ENCODE assay signal across 1 cellular context in the genomic region with DNA sequence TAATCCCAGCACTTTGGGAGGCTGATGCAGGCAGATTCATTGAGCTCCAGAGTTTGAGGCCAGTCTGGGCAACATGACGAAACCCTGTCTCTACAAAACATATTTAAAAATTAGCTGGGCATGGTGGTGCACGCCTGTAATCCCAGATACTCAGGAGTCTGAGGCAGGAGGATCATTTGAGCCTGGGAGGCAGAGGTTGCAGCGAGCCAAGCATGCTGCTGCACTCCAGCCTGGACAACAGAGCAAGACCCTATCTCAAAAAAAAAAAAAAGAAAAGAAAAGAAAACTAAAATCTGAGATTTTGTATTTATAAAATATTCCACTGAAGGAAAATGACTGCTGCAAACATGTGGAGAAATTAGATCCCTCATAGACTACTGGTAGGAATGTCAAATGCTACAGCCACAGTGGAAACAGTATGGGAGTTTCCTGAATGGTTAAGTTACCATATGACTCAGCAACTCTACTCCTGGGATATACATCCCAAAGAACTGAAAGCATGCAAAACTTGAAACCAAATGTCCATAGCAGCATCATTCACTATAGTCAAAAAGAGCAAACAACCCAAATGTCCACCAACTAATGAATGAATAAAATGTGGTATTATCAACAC.
TF ChIP-seq lines count a peak whose summit lies in the region.

No MANE protein-coding gene starts in this region.

TF ChIP-seq in GM23338, 12 proteins besides CTCF, POLR2A, EP300 and RAD21 (continued from another document):
- no peak for TF ChIP-seq STAT1 (IDR thresholded peaks at IDR 0.05; ENCODE audit: unreplicated experiment)
- TF ChIP-seq EZH2 (IDR thresholded peaks at IDR 0.05; ENCODE audit: low read depth, unreplicated experiment) = no peak
- no peak for TF ChIP-seq NANOG (IDR thresholded peaks at IDR 0.05; ENCODE audit: borderline replicate concordance)
- TF ChIP-seq, protein P1, sequence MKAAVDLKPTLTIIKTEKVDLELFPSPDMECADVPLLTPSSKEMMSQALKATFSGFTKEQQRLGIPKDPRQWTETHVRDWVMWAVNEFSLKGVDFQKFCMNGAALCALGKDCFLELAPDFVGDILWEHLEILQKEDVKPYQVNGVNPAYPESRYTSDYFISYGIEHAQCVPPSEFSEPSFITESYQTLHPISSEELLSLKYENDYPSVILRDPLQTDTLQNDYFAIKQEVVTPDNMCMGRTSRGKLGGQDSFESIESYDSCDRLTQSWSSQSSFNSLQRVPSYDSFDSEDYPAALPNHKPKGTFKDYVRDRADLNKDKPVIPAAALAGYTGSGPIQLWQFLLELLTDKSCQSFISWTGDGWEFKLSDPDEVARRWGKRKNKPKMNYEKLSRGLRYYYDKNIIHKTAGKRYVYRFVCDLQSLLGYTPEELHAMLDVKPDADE (IDR thresholded peaks at IDR 0.05) = no peak
- TF ChIP-seq CREB1 (CRISPR knock-in tag; IDR thresholded peaks at IDR 0.05; ENCODE audit: low read depth) = no peak
TF ChIP-seq in GM23338: peak in this region for 0.
